In genomic region chr4:104743141-104743748, GRCh38 we compare ENCODE assay signal across 13 cellular contexts.
DNase-seq lines count a peak whose midpoint lies in the region; ATAC-seq and TF ChIP-seq lines count a peak whose summit lies in the region.
"Had no signal": no experiment of that assay in that cellular context is flagged by ENCODE, and none has a peak within 500 bp of the region (broad histone marks: within the 10 kb centered on the region; RNA-seq: fewer than 3 reads in every experiment).

No MANE protein-coding gene starts in this region.

- H4K20me1 ChIP-seq in OCI-LY1 (ENCODE audit: insufficient read depth, low read length) = no peaks in the 10 kb centered on the region

- H3K27ac ChIP-seq in OCI-LY1 (ENCODE audit: low read depth, low read length, poor library complexity, severe bottlenecking) = peak overlapping the region; percentile 95
- no peak overlapping the region for H3K27ac ChIP-seq in lower lobe of right lung
- H3K27ac ChIP-seq: neutrophil had no signal

- intact Hi-C loops in lower lobe of right lung (cut with DNase I) = no loop called here

- ATAC-seq in GM18517 (IDR thresholded peaks at IDR 0.05; ENCODE audit: unreplicated experiment) (peak; percentile 98), GM21390 (IDR thresholded peaks at IDR 0.05; ENCODE audit: unreplicated experiment) (peak; percentile 94), HG03064 (IDR thresholded peaks at IDR 0.05; ENCODE audit: low read depth, unreplicated experiment) (peak; percentile 95), lower lobe of right lung (no peak)
- ATAC-seq: activated CD8-positive, alpha-beta T cell treated with anti-CD3 and anti-CD28 coated beads, Interleukin-2, amount 10 ng/mL, durations not matched to agents 7 days and 5 days had no signal

- H3K27me3 ChIP-seq in OCI-LY1 (ENCODE audit: insufficient read depth, low read length) (no peaks in the 10 kb centered on the region), lower lobe of right lung (ENCODE audit: low read depth) (no peaks in the 10 kb centered on the region)
- H3K27me3 ChIP-seq: neutrophil had no signal

- H3K4me3 ChIP-seq in OCI-LY1 (ENCODE audit: low read depth, low read length, poor library complexity, severe bottlenecking) = peak overlapping the region; percentile 51
- no peak overlapping the region for H3K4me3 ChIP-seq in lower lobe of right lung

- no peaks in the 10 kb centered on the region for H3F3A ChIP-seq in OCI-LY1 (ENCODE audit: insufficient read depth, low read length)

- H3K9me3 ChIP-seq in OCI-LY1 (ENCODE audit: low read length) (no peaks in the 10 kb centered on the region), lower lobe of right lung (no peaks in the 10 kb centered on the region)
- H3K9me3 ChIP-seq: neutrophil had no signal

- H3K4me1 ChIP-seq in OCI-LY1 (ENCODE audit: insufficient read depth, low read length, severe bottlenecking) (peaks cover 55% of the 10 kb centered on the region), lower lobe of right lung (no peaks in the 10 kb centered on the region)

- no peaks in the 10 kb centered on the region for H3K79me2 ChIP-seq in OCI-LY1 (ENCODE audit: insufficient read depth, low read length)

- H3K36me3 ChIP-seq in OCI-LY1 (ENCODE audit: insufficient read depth, low read length) (no peaks in the 10 kb centered on the region), lower lobe of right lung (no peaks in the 10 kb centered on the region)
- H3K36me3 ChIP-seq: neutrophil had no signal

- no peaks in the 10 kb centered on the region for H3K9me2 ChIP-seq in OCI-LY1 (ENCODE audit: low read depth, low read length)

- H2AFZ ChIP-seq in OCI-LY1 (ENCODE audit: low read length) = no peak overlapping the region

- peak overlapping the region; percentile 53 for H3K9ac ChIP-seq in OCI-LY1 (ENCODE audit: low read length)

- DNase-seq in DMS 273 treated with DMSO at 0.1 percent for 48 hours (lab: John Stamatoyannopoulos, UW) (no peak), ecto neural progenitor cell (ENCODE audit: low spot score) (no peak), lower lobe of right lung (no peak)
- DNase-seq in activated effector memory CD4-positive, alpha-beta T cell treated with Interleukin-2 at 50 U/mL for 16 hours = no peak
- DNase-seq: activated CD8-positive, alpha-beta T cell treated with anti-CD3 and anti-CD28 coated beads, Interleukin-2, amount 10 ng/mL, durations not matched to agents 7 days and 5 days; COR-L47; GOT3; stimulated activated CD4-positive, alpha-beta T cell treated with anti-CD3 and anti-CD28 coated beads, Interleukin-4, amount 100 ng/mL, for 4 hours had no signal

- TF ChIP-seq CTCF in OCI-LY1 (IDR thresholded peaks at IDR 0.05; ENCODE audit: low read length) = no peak
- no peak for TF ChIP-seq CTCF in lower lobe of right lung (IDR thresholded peaks at IDR 0.05)

- H3K4me2 ChIP-seq in OCI-LY1 (ENCODE audit: low read length) = peak overlapping the region; percentile 68

Comparison
In these comparisons a context has a peak if more than half of its experiments do, and no peak if none do; other contexts are left out.
1. ATAC-seq: peak in GM18517 (single experiment), GM21390 (single experiment) and HG03064 (single experiment); none in lower lobe of right lung (0 of 2).